Comparison of ENCODE assay signal across 1 cellular context in the genomic region with DNA sequence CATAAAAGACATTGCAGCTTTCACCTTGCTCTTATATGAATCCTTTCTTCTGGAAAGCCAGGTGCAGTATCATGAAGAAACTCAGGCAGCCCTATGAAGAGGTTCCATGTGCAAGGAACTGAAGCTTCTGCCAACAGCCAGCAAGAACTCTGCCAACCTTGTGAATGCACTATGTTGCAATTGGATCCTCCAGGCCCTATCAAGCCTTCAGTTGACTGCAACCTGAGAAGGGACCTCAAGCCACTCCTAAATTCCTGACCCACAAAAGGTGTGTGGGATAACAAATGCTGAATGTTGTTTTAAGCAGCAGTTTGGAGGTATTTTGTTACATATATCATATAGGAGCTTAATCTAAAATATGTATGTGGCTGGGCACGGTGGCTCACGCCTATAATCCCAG.
TF ChIP-seq lines count a peak whose summit lies in the region.

No MANE protein-coding gene starts in this region.

TF ChIP-seq in HepG2, 621 proteins besides CTCF, POLR2A, EP300 and RAD21:
- no peak for TF ChIP-seq U2AF1 (optimal IDR thresholded peaks at IDR 0.05; ENCODE audit: low read depth, low read length)
- TF ChIP-seq ASH2L (IDR thresholded peaks at IDR 0.05; ENCODE audit: insufficient read length, low read depth, low read length) = no peak
- TF ChIP-seq KLF9 (CRISPR knock-in tag; IDR thresholded peaks at IDR 0.05; ENCODE audit: low read depth) = no peak
- no peak for TF ChIP-seq ZNF550 (CRISPR knock-in tag; IDR thresholded peaks at IDR 0.05; ENCODE audit: borderline replicate concordance)
- TF ChIP-seq SMYD3 (CRISPR knock-in tag; IDR thresholded peaks at IDR 0.05) = no peak
- no peak for TF ChIP-seq ARID5B (CRISPR knock-in tag; IDR thresholded peaks at IDR 0.05)
- TF ChIP-seq ZNF225 (CRISPR knock-in tag; IDR thresholded peaks at IDR 0.05) = no peak
- TF ChIP-seq AGO1 (IDR thresholded peaks at IDR 0.05; ENCODE audit: low read depth, low read length, poor library complexity, severe bottlenecking) = no peak
- no peak for TF ChIP-seq TBX3 (IDR thresholded peaks at IDR 0.05; ENCODE audit: borderline replicate concordance)
- TF ChIP-seq FLYWCH1 (CRISPR knock-in tag; IDR thresholded peaks at IDR 0.05) = no peak
- no peak for TF ChIP-seq ELF3 (CRISPR knock-in tag; IDR thresholded peaks at IDR 0.05)
